ENCODE assay signal across 16 cellular contexts in genomic region chr9:137613259-137613658, GRCh38. TPM values are rescaled to one million over a fixed set of nuclear protein-coding genes. Genes with fewer than 3 reads are reported as not detected.
DNase-seq lines count a peak whose midpoint lies in the region; ATAC-seq, FAIRE-seq and TF ChIP-seq lines count a peak whose summit lies in the region.
"Had no signal": no experiment of that assay in that cellular context is flagged by ENCODE, and none has a peak within 500 bp of the region (broad histone marks: within the 10 kb centered on the region; RNA-seq: fewer than 3 reads in every experiment).

No MANE protein-coding gene starts in this region.

- FAIRE-seq in keratinocyte (lab: Jason Lieb, UNC) = no peak
- FAIRE-seq: endothelial cell of umbilical vein, HTR-8/SVneo had no signal

- no peaks in the 10 kb centered on the region for H3K9me1 ChIP-seq in keratinocyte (ENCODE audit: control insufficient read depth, extremely low read depth, insufficient read depth, low read length)

- H3K9me3 ChIP-seq in keratinocyte (ENCODE audit: control insufficient read depth, low read depth, low read length) = no peaks in the 10 kb centered on the region
- no peaks in the 10 kb centered on the region for H3K9me3 ChIP-seq in CD4-positive, alpha-beta memory T cell (ENCODE audit: control insufficient read depth in 1 of 2, low read length in 2 of 2)
- H3K9me3 ChIP-seq: psoas muscle had no signal

- peak overlapping the region; percentile 58 for H3K27ac Mint-ChIP-seq in stimulated activated memory B cell treated with anti-CD40 and anti-IgM and Interleukin-4, amounts not matched to agents 10 μg/mL and 1 μg/mL and 100 μg/mL, for 72 hours
- peak overlapping the region in 1 of 7 donors; percentile 56 for H3K27ac Mint-ChIP-seq in CD4-positive, alpha-beta memory T cell
- H3K27ac Mint-ChIP-seq: activated CD4-positive, alpha-beta memory T cell treated with anti-CD3 and anti-CD28 coated beads, Interleukin-2, amount 10 ng/mL, durations not matched to agents 7 days and 5 days had no signal

- DNase-seq in H7 (peak; percentile 33), keratinocyte (ENCODE audit: low read depth, low spot score) (no peak), SKM-1 (lab: John Stamatoyannopoulos, UW; ENCODE audit: unreplicated experiment) (no peak), head of caudate nucleus (no peak)
- DNase-seq in CD4-positive, alpha-beta memory T cell = no peak
- DNase-seq: activated CD4-positive, alpha-beta memory T cell treated with anti-CD3 and anti-CD28 coated beads, Interleukin-2, amount 10 ng/mL, durations not matched to agents 7 days and 5 days; activated gamma-delta T cell; GF-D8; NCI-H446; psoas muscle; stimulated activated CD4-positive, alpha-beta T cell treated with anti-CD3 and anti-CD28 coated beads, Interleukin-4, amount 100 ng/mL, for 24 hours; stimulated activated naive CD8-positive, alpha-beta T cell treated with anti-CD3 and anti-CD28 coated beads, Interleukin-15, Interleukin-2, amounts not matched to agents 100 U/mL and 50 U/mL, for 24 hours had no signal

- peaks cover 7% of the 10 kb centered on the region for H3K36me3 Mint-ChIP-seq in stimulated activated memory B cell treated with anti-CD40 and anti-IgM and Interleukin-4, amounts not matched to agents 10 μg/mL and 1 μg/mL and 100 μg/mL, for 72 hours
- peaks cover 0 to 16% of the 10 kb centered on the region in 2 donors for H3K36me3 Mint-ChIP-seq in CD4-positive, alpha-beta memory T cell

- peaks cover 44% of the 10 kb centered on the region for H3K4me1 ChIP-seq in keratinocyte (ENCODE audit: control insufficient read depth, extremely low read depth, insufficient read depth, low read length)
- H3K4me1 ChIP-seq in CD4-positive, alpha-beta memory T cell (ENCODE audit: insufficient read depth, low read length) = peaks cover 36% of the 10 kb centered on the region

- H3K27me3 Mint-ChIP-seq in stimulated activated memory B cell treated with anti-CD40 and anti-IgM and Interleukin-4, amounts not matched to agents 10 μg/mL and 1 μg/mL and 100 μg/mL, for 72 hours = no peaks in the 10 kb centered on the region
- no peaks in the 10 kb centered on the region for H3K27me3 Mint-ChIP-seq in CD4-positive, alpha-beta memory T cell
- H3K27me3 Mint-ChIP-seq: activated CD4-positive, alpha-beta memory T cell treated with anti-CD3 and anti-CD28 coated beads, Interleukin-2, amount 10 ng/mL, durations not matched to agents 7 days and 5 days had no signal

- H4K20me1 ChIP-seq in keratinocyte (ENCODE audit: control insufficient read depth, extremely low read depth, insufficient read depth, low read length) = no peaks in the 10 kb centered on the region

- H3K4me2 ChIP-seq in keratinocyte (ENCODE audit: control insufficient read depth, extremely low read depth, insufficient read depth, low read depth, low read length) = peak overlapping the region; percentile 99

- no peak for TF ChIP-seq CTCF in VCaP (conservative IDR thresholded peaks at IDR 0.05)
- TF ChIP-seq CTCF in keratinocyte (optimal IDR thresholded peaks at IDR 0.05 in 1 of 3, IDR thresholded peaks at IDR 0.05 in 1 of 3, conservative IDR thresholded peaks at IDR 0.05 in 1 of 3; ENCODE audit: extremely low read depth in 1 of 3, insufficient read depth in 2 of 3, low read length in 3 of 3) = no peak

- peaks cover 42% of the 10 kb centered on the region for H3K4me1 Mint-ChIP-seq in stimulated activated memory B cell treated with anti-CD40 and anti-IgM and Interleukin-4, amounts not matched to agents 10 μg/mL and 1 μg/mL and 100 μg/mL, for 72 hours
- H3K4me1 Mint-ChIP-seq in CD4-positive, alpha-beta memory T cell = peaks cover 13 to 56% (median 28%) of the 10 kb centered on the region in 4 donors

- POLR2A ChIA-PET in CD4-positive, alpha-beta memory T cell (lab: Charles Lee; ENCODE audit: partially characterized antibody) = no interaction called here

- no peak overlapping the region for H2AFZ ChIP-seq in keratinocyte (ENCODE audit: control insufficient read depth, low read length)

- H3K4me3 Mint-ChIP-seq in stimulated activated memory B cell treated with anti-CD40 and anti-IgM and Interleukin-4, amounts not matched to agents 10 μg/mL and 1 μg/mL and 100 μg/mL, for 72 hours = no peak overlapping the region
- H3K4me3 Mint-ChIP-seq in CD4-positive, alpha-beta memory T cell = no peak overlapping the region
- H3K4me3 Mint-ChIP-seq: activated CD4-positive, alpha-beta memory T cell treated with anti-CD3 and anti-CD28 coated beads, Interleukin-2, amount 10 ng/mL, durations not matched to agents 7 days and 5 days had no signal

- no peaks in the 10 kb centered on the region for H3K9me3 Mint-ChIP-seq in stimulated activated memory B cell treated with anti-CD40 and anti-IgM and Interleukin-4, amounts not matched to agents 10 μg/mL and 1 μg/mL and 100 μg/mL, for 72 hours
- H3K9me3 Mint-ChIP-seq in CD4-positive, alpha-beta memory T cell = no peaks in the 10 kb centered on the region
- H3K9me3 Mint-ChIP-seq: activated CD4-positive, alpha-beta memory T cell treated with anti-CD3 and anti-CD28 coated beads, Interleukin-2, amount 10 ng/mL, durations not matched to agents 7 days and 5 days had no signal

- H3K27me3 ChIP-seq in H7 (ENCODE audit: control insufficient read depth, insufficient read depth, low read length) = no peaks in the 10 kb centered on the region
- H3K27me3 ChIP-seq in keratinocyte (ENCODE audit: control insufficient read depth, extremely low read depth, insufficient read depth, low read length) = no peaks in the 10 kb centered on the region
- H3K27me3 ChIP-seq in CD4-positive, alpha-beta memory T cell (ENCODE audit: insufficient read depth, low read length) = no peaks in the 10 kb centered on the region

- CTCF ChIA-PET in CD4-positive, alpha-beta memory T cell (lab: Charles Lee; ENCODE audit: partially characterized antibody) = no interaction called here

- H3K4me3 ChIP-seq in H7 (ENCODE audit: insufficient read depth, low read depth, low read length) (no peak overlapping the region), keratinocyte (ENCODE audit: control insufficient read depth in 2 of 3, extremely low read depth in 1 of 3, insufficient read depth in 2 of 3, low read depth in 1 of 3, low read length in 3 of 3) (peak overlapping the region; percentile 42 to 76 (median 62))
- H3K4me3 ChIP-seq in CD4-positive, alpha-beta memory T cell (ENCODE audit: low read length in 2 of 2) = no peak overlapping the region
- H3K4me3 ChIP-seq: psoas muscle had no signal

- intact Hi-C loops in CD4-positive, alpha-beta memory T cell (cut with micrococcal nuclease) = no loop called here
- intact Hi-C loops in head of caudate nucleus (cut with DNase I) = no loop called here

- no peak for ATAC-seq in stimulated activated memory B cell treated with anti-CD40 and anti-IgM and Interleukin-4, amounts not matched to agents 10 μg/mL and 1 μg/mL and 100 μg/mL, for 72 hours
- ATAC-seq: stimulated activated naive CD8-positive, alpha-beta T cell treated with anti-CD3 and anti-CD28 coated beads, Interleukin-15, Interleukin-2, amounts not matched to agents 100 U/mL and 50 U/mL, for 24 hours had no signal

- peak overlapping the region; percentile 98 for H3K27ac ChIP-seq in VCaP
- peak overlapping the region; percentile 100 for H3K27ac ChIP-seq in keratinocyte (ENCODE audit: control insufficient read depth, insufficient read depth, low read length)
- no peak overlapping the region for H3K27ac ChIP-seq in CD4-positive, alpha-beta memory T cell (ENCODE audit: low read depth, low read length)
- H3K27ac ChIP-seq: psoas muscle had no signal

- peak overlapping the region; percentile 96 for H3K9ac ChIP-seq in keratinocyte (ENCODE audit: control insufficient read depth, extremely low read depth, insufficient read depth, low read length)

- dilution Hi-C loops in keratinocyte (cut with MboI; ENCODE audit: extremely low pct_ligation_motif_present, low sequenced_read_pairs) = no loop called here

- peaks cover 6% of the 10 kb centered on the region for H3K36me3 ChIP-seq in H7 (replicated peaks; ENCODE audit: control insufficient read depth, insufficient read depth, low read length)
- H3K36me3 ChIP-seq in keratinocyte (ENCODE audit: control insufficient read depth in 2 of 2, extremely low read depth in 1 of 2, insufficient read depth in 2 of 2, low read length in 2 of 2) = peaks cover 12 to 27% of the 10 kb centered on the region in 2 experiments
- peaks cover 14% of the 10 kb centered on the region for H3K36me3 ChIP-seq in CD4-positive, alpha-beta memory T cell (ENCODE audit: insufficient read depth, low read length)

- peaks cover 68% of the 10 kb centered on the region for H3K79me2 ChIP-seq in keratinocyte (ENCODE audit: control insufficient read depth, insufficient read depth, low read length)

RNA-seq across cellular contexts. Expression of gene EHMT1, which starts 5.5 kb away (rescaled TPM):
- 89.6 and 97.1 TPM in 2 replicates for total RNA-seq in H7 (2014; rRNA removed; shearing (Covaris generic))
- polyA plus RNA-seq in keratinocyte = 25.4 to 34.0 TPM (median 25.9 TPM) in 3 replicates
- polyA plus RNA-seq in keratinocyte (2011; ENCODE audit: low read depth) = 51.6 TPM
- 16.1 and 29.6 TPM in 2 replicates for polyA plus RNA-seq in keratinocyte (2011; cell fraction: cytosol; rRNA removed)
- polyA plus RNA-seq in keratinocyte (2011; cell fraction: nucleus; rRNA removed) = 50.8 and 71.4 TPM in 2 replicates
- polyA plus RNA-seq in keratinocyte (2012; ENCODE audit: low replicate concordance) = 21.1 and 37.2 TPM in 2 replicates
- polyA minus RNA-seq in keratinocyte = 42.0 to 105 TPM (median 52.4 TPM) in 3 replicates
- 43.7 TPM for polyA minus RNA-seq in keratinocyte (2011; cell fraction: cytosol; rRNA and poly(A)+ RNA removed)
- 61.2 and 82.5 TPM in 2 replicates for polyA minus RNA-seq in keratinocyte (2011; cell fraction: nucleus; rRNA and poly(A)+ RNA removed)
- 100 to 1,000 TPM in 1 of 2 experiments, 10 to 100 TPM in 1; 99.6 to 118 TPM for total RNA-seq in CD4-positive, alpha-beta memory T cell
- 10 to 100 TPM in 1 of 2 donors, 1 to 10 TPM in 1; 6.7 to 35.5 TPM for polyA plus RNA-seq in CD4-positive, alpha-beta memory T cell

RNA-seq across cellular contexts. Expression of gene ARRDC1, which starts 7.8 kb away (rescaled TPM):
- total RNA-seq in H7 (2014; rRNA removed; shearing (Covaris generic)) = 30.3 and 38.2 TPM in 2 replicates
- 94.7 to 163 TPM (median 102 TPM) in 3 replicates for polyA plus RNA-seq in keratinocyte
- 109 TPM for polyA plus RNA-seq in keratinocyte (2011; ENCODE audit: low read depth)
- polyA plus RNA-seq in keratinocyte (2011; cell fraction: cytosol; rRNA removed) = 66.6 and 112 TPM in 2 replicates
- 352 and 475 TPM in 2 replicates for polyA plus RNA-seq in keratinocyte (2011; cell fraction: nucleus; rRNA removed)
- polyA plus RNA-seq in keratinocyte (2012; ENCODE audit: low replicate concordance) = 76.1 and 101 TPM in 2 replicates
- 102 to 286 TPM (median 125 TPM) in 3 replicates for polyA minus RNA-seq in keratinocyte
- polyA minus RNA-seq in keratinocyte (2011; cell fraction: cytosol; rRNA and poly(A)+ RNA removed) = 104 TPM
- polyA minus RNA-seq in keratinocyte (2011; cell fraction: nucleus; rRNA and poly(A)+ RNA removed) = 120 and 135 TPM in 2 replicates
- total RNA-seq in CD4-positive, alpha-beta memory T cell = 10 to 100 TPM; 82.3 to 86.2 TPM
- polyA plus RNA-seq in CD4-positive, alpha-beta memory T cell = 10 to 100 TPM; 54.3 to 59.4 TPM

RNA-seq across cellular contexts. Expression of gene ZMYND19, which starts 22.9 kb away (rescaled TPM):
- total RNA-seq in H7 (2014; rRNA removed; shearing (Covaris generic)) = 66.3 and 92.1 TPM in 2 replicates
- 25.8 to 28.1 TPM (median 27.8 TPM) in 3 replicates for polyA plus RNA-seq in keratinocyte
- 19.0 TPM for polyA plus RNA-seq in keratinocyte (2011; ENCODE audit: low read depth)
- polyA plus RNA-seq in keratinocyte (2011; cell fraction: cytosol; rRNA removed) = 13.6 and 24.5 TPM in 2 replicates
- 27.6 and 29.4 TPM in 2 replicates for polyA plus RNA-seq in keratinocyte (2011; cell fraction: nucleus; rRNA removed)
- polyA plus RNA-seq in keratinocyte (2012; ENCODE audit: low replicate concordance) = 27.3 and 30.2 TPM in 2 replicates
- polyA minus RNA-seq in keratinocyte = 9.5 to 21.9 TPM (median 11.2 TPM) in 3 replicates
- 17.8 TPM for polyA minus RNA-seq in keratinocyte (2011; cell fraction: cytosol; rRNA and poly(A)+ RNA removed)
- polyA minus RNA-seq in keratinocyte (2011; cell fraction: nucleus; rRNA and poly(A)+ RNA removed) = 7.1 and 7.8 TPM in 2 replicates
- 10 to 100 TPM; 26.8 to 29.1 TPM for total RNA-seq in CD4-positive, alpha-beta memory T cell
- polyA plus RNA-seq in CD4-positive, alpha-beta memory T cell = 10 to 100 TPM in 1 of 2 donors, 1 to 10 TPM in 1; 3.6 to 13.7 TPM

RNA-seq across cellular contexts. Expression of gene DPH7, which starts 34.5 kb away (rescaled TPM):
- total RNA-seq in H7 (2014; rRNA removed; shearing (Covaris generic)) = 41.8 and 49.1 TPM in 2 replicates
- 25.3 to 32.4 TPM (median 26.2 TPM) in 3 replicates for polyA plus RNA-seq in keratinocyte
- polyA plus RNA-seq in keratinocyte (2011; ENCODE audit: low read depth) = 20.2 TPM
- polyA plus RNA-seq in keratinocyte (2011; cell fraction: cytosol; rRNA removed) = 16.1 and 19.9 TPM in 2 replicates
- 68.3 and 79.1 TPM in 2 replicates for polyA plus RNA-seq in keratinocyte (2011; cell fraction: nucleus; rRNA removed)
- polyA plus RNA-seq in keratinocyte (2012; ENCODE audit: low replicate concordance) = 16.9 and 26.9 TPM in 2 replicates
- polyA minus RNA-seq in keratinocyte = 17.8 to 19.1 TPM (median 19.0 TPM) in 3 replicates
- 13.0 TPM for polyA minus RNA-seq in keratinocyte (2011; cell fraction: cytosol; rRNA and poly(A)+ RNA removed)
- polyA minus RNA-seq in keratinocyte (2011; cell fraction: nucleus; rRNA and poly(A)+ RNA removed) = 15.3 and 20.4 TPM in 2 replicates
- total RNA-seq in CD4-positive, alpha-beta memory T cell = 10 to 100 TPM; 76.7 to 79.1 TPM
- 10 to 100 TPM; 27.9 to 30.2 TPM for polyA plus RNA-seq in CD4-positive, alpha-beta memory T cell

Comparison
In these comparisons a context has a peak if more than half of its experiments do, and no peak if none do; other contexts are left out.
1. H3K4me3 ChIP-seq: peak in keratinocyte (3 of 3); none in H7 (single experiment) and CD4-positive, alpha-beta memory T cell (0 of 2).